In the genomic region with DNA sequence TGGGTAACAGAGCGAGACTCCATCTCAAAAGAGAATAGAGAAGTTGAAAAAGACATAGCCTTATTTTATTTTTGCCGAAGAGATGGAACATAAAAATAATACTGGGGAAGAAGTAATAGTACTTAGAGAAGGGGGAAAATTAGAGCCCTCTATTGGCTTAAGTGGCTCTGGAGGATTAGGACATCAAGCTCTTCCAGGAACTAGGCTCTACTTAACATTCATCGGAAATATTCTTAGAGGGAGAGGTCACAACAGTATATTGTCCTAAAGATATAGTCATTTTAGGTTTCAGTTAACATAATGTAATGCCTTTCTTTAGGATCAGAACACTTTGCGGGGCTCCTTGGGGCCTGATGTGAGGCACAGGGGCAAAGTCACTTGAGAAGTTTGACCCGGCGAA, we compare ENCODE assay signal across 26 cellular contexts.
A peak's percentile ranks its signal among the peaks of the same experiment; 100 is the strongest.
DNase-seq lines count a peak whose midpoint lies in the region; ATAC-seq, FAIRE-seq and TF ChIP-seq lines count a peak whose summit lies in the region.
"Had no signal": no experiment of that assay in that cellular context is flagged by ENCODE, and none has a peak within 500 bp of the region (broad histone marks: within the 10 kb centered on the region; RNA-seq: fewer than 3 reads in every experiment).

No MANE protein-coding gene starts in this region.

- 93% methylated on average over 6 of the region's 6 CpGs for WGBS in esophagus muscularis mucosa
- 86% methylated on average over 5 of the region's 6 CpGs for WGBS in mesenchymal stem cell
- WGBS in small intestine, 3 donors: 70 to 96% (median 92%) methylated on average over 6 of the region's 6 CpGs

- H3K9me3 ChIP-seq in esophagus muscularis mucosa (no peaks in the 10 kb centered on the region), mesenchymal stem cell (ENCODE audit: control insufficient read depth, low read length) (no peaks in the 10 kb centered on the region), small intestine (ENCODE audit: control insufficient read depth, low read depth) (no peaks in the 10 kb centered on the region), SJCRH30 (replicated peaks) (no peaks in the 10 kb centered on the region)
- H3K9me3 ChIP-seq: A549, heart left ventricle, suprapubic skin had no signal

- peak overlapping the region; percentile 91 for H4K8ac ChIP-seq in mesenchymal stem cell (ENCODE audit: low read length)

- TF ChIP-seq CTCF in CD14-positive monocyte (IDR thresholded peaks at IDR 0.05): no peak
- no peak for TF ChIP-seq CTCF in esophagus muscularis mucosa (IDR thresholded peaks at IDR 0.05)

- H3K27me3 ChIP-seq in esophagus muscularis mucosa: no peaks in the 10 kb centered on the region
- H3K27me3 ChIP-seq in mesenchymal stem cell (ENCODE audit: control insufficient read depth in 1 of 2, insufficient read depth in 1 of 2, low read length in 2 of 2): no peaks in the 10 kb centered on the region
- H3K27me3 ChIP-seq in small intestine (ENCODE audit: control insufficient read depth in 2 of 2, insufficient read depth in 2 of 2, low read length in 2 of 2): no peaks in the 10 kb centered on the region
- H3K27me3 ChIP-seq in SJCRH30: no peaks in the 10 kb centered on the region
- H3K27me3 ChIP-seq: foreskin keratinocyte, heart left ventricle, suprapubic skin had no signal

- peaks cover 13 to 25% of the 10 kb centered on the region in 2 donors for H3K36me3 Mint-ChIP-seq in CD14-positive monocyte
- H3K36me3 Mint-ChIP-seq: activated CD4-positive, alpha-beta memory T cell treated with anti-CD3 and anti-CD28 coated beads for 36 hours had no signal

- H3K23ac ChIP-seq in mesenchymal stem cell (ENCODE audit: low read length in 2 of 2): no peak overlapping the region

- H2BK120ac ChIP-seq in mesenchymal stem cell (ENCODE audit: low read depth, low read length): peak overlapping the region; percentile 30

- H2AFZ ChIP-seq in mesenchymal stem cell (ENCODE audit: low read depth, low read length): no peak overlapping the region

- peak overlapping the region; percentile 18 to 80 (median 66) for H3K27ac Mint-ChIP-seq in CD14-positive monocyte
- H3K27ac Mint-ChIP-seq: activated CD4-positive, alpha-beta memory T cell treated with anti-CD3 and anti-CD28 coated beads for 36 hours; CD4-positive, alpha-beta T cell; dendritic cell treated with granulocyte-macrophage colony-stimulating factor and Interleukin-4, amounts not matched to agents 40 ng/mL and 50 ng/mL, for 4 days; T-helper 17 cell had no signal

- H3K27me3 Mint-ChIP-seq in CD14-positive monocyte (ENCODE audit: low read depth in 3 of 3): peaks cover 0 to 10% (median 0%) of the 10 kb centered on the region in 3 donors
- H3K27me3 Mint-ChIP-seq: activated CD4-positive, alpha-beta memory T cell treated with anti-CD3 and anti-CD28 coated beads for 36 hours; CD4-positive, alpha-beta T cell; central memory CD8-positive, alpha-beta T cell; dendritic cell treated with granulocyte-macrophage colony-stimulating factor and Interleukin-4, amounts not matched to agents 40 ng/mL and 50 ng/mL, for 4 days; T-helper 17 cell had no signal

- no peak overlapping the region for H4K91ac ChIP-seq in mesenchymal stem cell (ENCODE audit: low read length)

- TF ChIP-seq EP300 in esophagus muscularis mucosa (IDR thresholded peaks at IDR 0.05): no peak

- H3K4me1 Mint-ChIP-seq in CD14-positive monocyte: peaks cover 21% of the 10 kb centered on the region
- H3K4me1 Mint-ChIP-seq: central memory CD8-positive, alpha-beta T cell; T-helper 17 cell had no signal

- H3K4me3 Mint-ChIP-seq in CD14-positive monocyte: peak overlapping the region; percentile 47 to 53
- H3K4me3 Mint-ChIP-seq: activated CD4-positive, alpha-beta memory T cell treated with anti-CD3 and anti-CD28 coated beads for 36 hours; CD4-positive, alpha-beta T cell; central memory CD8-positive, alpha-beta T cell; dendritic cell treated with granulocyte-macrophage colony-stimulating factor and Interleukin-4, amounts not matched to agents 40 ng/mL and 50 ng/mL, for 4 days; T-helper 17 cell had no signal

- no peak overlapping the region for H3K4me3 ChIP-seq in esophagus muscularis mucosa
- no peak overlapping the region for H3K4me3 ChIP-seq in mesenchymal stem cell (ENCODE audit: insufficient read depth in 1 of 2, low read depth in 1 of 2, low read length in 2 of 2)
- no peak overlapping the region for H3K4me3 ChIP-seq in small intestine (ENCODE audit: low read depth in 1 of 2, low read length in 2 of 2)
- H3K4me3 ChIP-seq in SJCRH30: no peak overlapping the region
- H3K4me3 ChIP-seq: A549, heart left ventricle, suprapubic skin had no signal

- ATAC-seq in sciatic nerve: peak; percentile 51
- ATAC-seq in HG03378 (IDR thresholded peaks at IDR 0.05; ENCODE audit: unreplicated experiment): no peak
- ATAC-seq: A549, esophagus mucosa, foreskin keratinocyte, heart left ventricle, SK-N-SH treated with all-trans-retinoic acid at 6 μM for 48 hours, T-helper 17 cell had no signal

- H3K79me1 ChIP-seq in mesenchymal stem cell (replicated peaks; ENCODE audit: low read length, poor library complexity, severe bottlenecking): no peaks in the 10 kb centered on the region

- no peak overlapping the region for H3K14ac ChIP-seq in mesenchymal stem cell (ENCODE audit: low read length in 2 of 2)

- no peak for TF ChIP-seq POLR2A in esophagus muscularis mucosa (IDR thresholded peaks at IDR 0.05; ENCODE audit: low read depth)

- no peak overlapping the region for H2AK5ac ChIP-seq in mesenchymal stem cell (ENCODE audit: low read length, severe bottlenecking)

- peak overlapping the region in 1 of 2 experiments; percentile 88 for H3K18ac ChIP-seq in mesenchymal stem cell (ENCODE audit: low read depth in 1 of 2, low read length in 2 of 2)

- H3K36me3 ChIP-seq in esophagus muscularis mucosa (no peaks in the 10 kb centered on the region), mesenchymal stem cell (ENCODE audit: control insufficient read depth in 1 of 2, insufficient read depth in 2 of 2, low read depth in 1 of 2, low read length in 2 of 2) (peaks cover 0 to 3% of the 10 kb centered on the region in 2 experiments), small intestine (ENCODE audit: control insufficient read depth in 2 of 2, insufficient read depth in 2 of 2, low read length in 2 of 2) (no peaks in the 10 kb centered on the region), SJCRH30 (no peaks in the 10 kb centered on the region)
- H3K36me3 ChIP-seq: heart left ventricle, suprapubic skin had no signal

- H2BK5ac ChIP-seq in mesenchymal stem cell (ENCODE audit: low read depth, low read length, poor library complexity, severe bottlenecking): no peak overlapping the region

- H3K4me1 ChIP-seq in esophagus muscularis mucosa (peaks cover 14 to 37% (median 25%) of the 10 kb centered on the region in 4 donors), mesenchymal stem cell (ENCODE audit: control insufficient read depth, insufficient read depth, low read depth, low read length) (no peaks in the 10 kb centered on the region), small intestine (ENCODE audit: control insufficient read depth in 2 of 2, insufficient read depth in 1 of 2, low read depth in 1 of 2, low read length in 1 of 2) (no peaks in the 10 kb centered on the region), SJCRH30 (no peaks in the 10 kb centered on the region)
- H3K4me1 ChIP-seq: foreskin keratinocyte had no signal

- no peak for FAIRE-seq in small intestine (lab: Jason Lieb, UNC)
- FAIRE-seq: A549 had no signal

- DNase-seq in CD14-positive monocyte (ENCODE audit: low spot score): no peak
- DNase-seq in esophagus muscularis mucosa (ENCODE audit: extremely low spot score): no peak
- DNase-seq in mesenchymal stem cell: no peak
- no peak for DNase-seq in sciatic nerve (ENCODE audit: low spot score)
- DNase-seq in middle frontal gyrus (ENCODE audit: extremely low spot score, low spot score): no peak
- no peak for DNase-seq in small intestine
- no peak for DNase-seq in SJCRH30
- DNase-seq: activated CD4-positive, alpha-beta memory T cell treated with anti-CD3 and anti-CD28 coated beads for 36 hours; activated CD4-positive, CD25-positive, alpha-beta regulatory T cell treated with anti-CD3 and anti-CD28 coated beads, Interleukin-2, amount 50 U/mL, for 72 hours; activated CD8-positive, alpha-beta memory T cell treated with anti-CD3 and anti-CD28 coated beads, Interleukin-2, amount 50 U/mL, for 4 hours; activated naive CD4-positive, alpha-beta T cell treated with Interleukin-2 at 50 U/mL for 16 hours; AML-193; CD4-positive, alpha-beta T cell; foreskin keratinocyte; heart left ventricle; NCI-H1092; NCI-H1694 treated with DMSO at 0.1 percent for 48 hours; stimulated activated CD4-positive, alpha-beta T cell treated with anti-CD3 and anti-CD28 coated beads, Interleukin-4, amount 100 ng/mL, for 24 hours; T-helper 17 cell had no signal

- H3K4me2 ChIP-seq in mesenchymal stem cell (ENCODE audit: low read length, poor library complexity, severe bottlenecking): no peak overlapping the region
- H3K4me2 ChIP-seq: A549 had no signal

- H3K4ac ChIP-seq in mesenchymal stem cell (ENCODE audit: low read depth in 1 of 2, low read length in 2 of 2): no peak overlapping the region

- H3K27ac ChIP-seq in esophagus muscularis mucosa (replicated peaks in 1 of 4) (peak overlapping the region; percentile 10 to 52 (median 42)), mesenchymal stem cell (ENCODE audit: low read length, poor library complexity, severe bottlenecking) (no peak overlapping the region), small intestine (ENCODE audit: low read depth in 1 of 2, low read length in 1 of 2) (peak overlapping the region in 1 of 2 donors; percentile 81), SJCRH30 (no peak overlapping the region)
- H3K27ac ChIP-seq: A549, foreskin keratinocyte, suprapubic skin had no signal

- peak overlapping the region; percentile 82 for H2BK15ac ChIP-seq in mesenchymal stem cell (ENCODE audit: low read depth, poor library complexity, severe bottlenecking)

- H2BK12ac ChIP-seq in mesenchymal stem cell (ENCODE audit: low read length in 2 of 2): peak overlapping the region; percentile 54 to 89

- intact Hi-C loops in CD14-positive monocyte (cut with micrococcal nuclease) (no loop called here), esophagus muscularis mucosa (cut with DNase I) (no loop called here), sciatic nerve (cut with DNase I) (loop anchor here (10.0 kb wide), 1 partner anchor 686 kb away; no protein-coding TSS in a partner anchor)

- peaks cover 0 to 8% (median 0%) of the 10 kb centered on the region in 7 donors for H3K9me3 Mint-ChIP-seq in CD14-positive monocyte
- H3K9me3 Mint-ChIP-seq: activated CD4-positive, alpha-beta memory T cell treated with anti-CD3 and anti-CD28 coated beads for 36 hours; CD4-positive, alpha-beta T cell; central memory CD8-positive, alpha-beta T cell; dendritic cell treated with granulocyte-macrophage colony-stimulating factor and Interleukin-4, amounts not matched to agents 40 ng/mL and 50 ng/mL, for 4 days had no signal

- H3K9ac ChIP-seq in mesenchymal stem cell (ENCODE audit: low read length): no peak overlapping the region

Comparison
In these comparisons a context has a peak if more than half of its experiments do, and no peak if none do; other contexts are left out.
1. H3K27ac ChIP-seq: peak in esophagus muscularis mucosa (4 of 4); none in mesenchymal stem cell (single experiment) and SJCRH30 (single experiment).